Comparison of ENCODE assay signal across 21 cellular contexts in genomic region chr20:57269148-57269984, GRCh38. TPM values are rescaled to one million over a fixed set of nuclear protein-coding genes. Genes with fewer than 3 reads are reported as not detected.
DNase-seq lines count a peak whose midpoint lies in the region; ATAC-seq, FAIRE-seq and TF ChIP-seq lines count a peak whose summit lies in the region.
"Had no signal": no experiment of that assay in that cellular context is flagged by ENCODE, and none has a peak within 500 bp of the region (broad histone marks: within the 10 kb centered on the region; RNA-seq: fewer than 3 reads in every experiment).

No MANE protein-coding gene starts in this region.

- BruUV-seq in GM12878 (replicated peaks; lab: Mats Ljungman, UMichigan): no TSS peak

- H3K4me3 ChIP-seq in HUES48 (ENCODE audit: low read depth, low read length) (peak overlapping the region; percentile 3; the same call in 1 of the 2 replicates), GM12878 (no peak overlapping the region)
- H3K4me3 ChIP-seq: GM23248 had no signal

- FAIRE-seq in GM12878 (lab: Jason Lieb, UNC): no peak
- FAIRE-seq: D721Med, GM12891 had no signal

- RAD21 ChIA-PET in GM12878 (lab: Charles Lee; ENCODE audit: unreplicated experiment): no interaction called here

- DNase-seq in ELF-1 (ENCODE audit: low read depth, low spot score): peak; percentile 52
- no peak for DNase-seq in GM12878 (ENCODE audit: low read depth, low spot score)
- DNase-seq in GDM1 (lab: John Stamatoyannopoulos, UW): no peak
- no peak for DNase-seq in CD14-positive monocyte (ENCODE audit: low spot score)
- DNase-seq in COLO668 (lab: John Stamatoyannopoulos, UW; ENCODE audit: unreplicated experiment): no peak
- DNase-seq in DMS114 treated with DMSO at 0.1 percent for 48 hours (lab: John Stamatoyannopoulos, UW; ENCODE audit: unreplicated experiment): no peak
- DNase-seq: AML-193, GM23248, IMR-90, Kasumi-1, NCI-H1417 treated with DMSO at 0.1 percent for 48 hours, NCI-H187, NCI-H446 had no signal

- H3K27ac Mint-ChIP-seq in nephron (no peak overlapping the region), CD14-positive monocyte (no peak overlapping the region)

- H3K36me3 Mint-ChIP-seq in nephron (ENCODE audit: low read depth) (no peaks in the 10 kb centered on the region), CD14-positive monocyte (no peaks in the 10 kb centered on the region)

- H3K27me3 ChIP-seq in HUES48 (ENCODE audit: control insufficient read depth, insufficient read depth, low read length) (peaks cover 63% of the 10 kb centered on the region), GM12878 (replicated peaks in 1 of 2; ENCODE audit: control insufficient read depth in 2 of 2, insufficient read depth in 2 of 2, low read length in 1 of 2) (peaks cover 12 to 22% of the 10 kb centered on the region in 2 experiments)

- H3K4me3 Mint-ChIP-seq in nephron (peak overlapping the region in 2 of 3 experiments; percentile 6 to 24), CD14-positive monocyte (peak overlapping the region in 1 of 2 donors; percentile 31)

- no peak overlapping the region for H3K4me2 ChIP-seq in GM12878 (ENCODE audit: control insufficient read depth, insufficient read depth)

- no peak for TF ChIP-seq CTCF in GM12878 (IDR thresholded peaks at IDR 0.05 in 2 of 3, conservative IDR thresholded peaks at IDR 0.05 in 1 of 3; ENCODE audit: control insufficient read depth in 2 of 3, extremely low read depth in 1 of 3, insufficient read depth in 1 of 3, low read depth in 3 of 3, low read length in 3 of 3)
- TF ChIP-seq CTCF in nephron (IDR thresholded peaks at IDR 0.05; ENCODE audit: unreplicated experiment in 3 of 3): no peak
- no peak for TF ChIP-seq CTCF in CD14-positive monocyte (IDR thresholded peaks at IDR 0.05)

- H3K4me1 Mint-ChIP-seq in nephron (peaks cover 31% of the 10 kb centered on the region), CD14-positive monocyte (no peaks in the 10 kb centered on the region)

- POLR2A ChIA-PET in GM12878 (lab: Charles Lee): no interaction called here

- H3K9me3 Mint-ChIP-seq in nephron (no peaks in the 10 kb centered on the region), CD14-positive monocyte (peaks cover 0 to 13% (median 1%) of the 10 kb centered on the region in 7 donors)

- TF ChIP-seq POLR2A in GM12878 (IDR thresholded peaks at IDR 0.05; ENCODE audit: low read depth, low read length): no peak

- H3K27ac ChIP-seq in HUES48 (ENCODE audit: low read depth, low read length) (no peak overlapping the region), GM12878 (ENCODE audit: control insufficient read depth, insufficient read depth) (no peak overlapping the region)
- H3K27ac ChIP-seq: C4-2B, GM23248 had no signal

- 18% methylated on average over 10 of the region's 10 CpGs for WGBS in GM12878 (ENCODE audit: insufficient coverage, insufficient replicate concordance, low lambda C conversion rate, missing lambda C conversion rate)

- no peak for TF ChIP-seq RAD21 in GM12878 (IDR thresholded peaks at IDR 0.05; ENCODE audit: insufficient read depth, low read depth, low read length)

- peaks cover 82% of the 10 kb centered on the region for H3K27me3 Mint-ChIP-seq in nephron (ENCODE audit: low read depth)
- H3K27me3 Mint-ChIP-seq in CD14-positive monocyte (ENCODE audit: low read depth in 3 of 3): peaks cover 48 to 71% (median 56%) of the 10 kb centered on the region in 3 donors

- no peaks in the 10 kb centered on the region for H3K9me3 ChIP-seq in HUES48 (ENCODE audit: control insufficient read depth, insufficient read depth, low read length)
- no peaks in the 10 kb centered on the region for H3K9me3 ChIP-seq in GM12878 (replicated peaks; ENCODE audit: control insufficient read depth, insufficient read depth, low read length)

- H3K36me3 ChIP-seq in HUES48 (ENCODE audit: control insufficient read depth, insufficient read depth, low read length): no peaks in the 10 kb centered on the region
- no peaks in the 10 kb centered on the region for H3K36me3 ChIP-seq in GM12878 (ENCODE audit: control insufficient read depth in 2 of 2, insufficient read depth in 2 of 2, low read length in 1 of 2)

- CTCF ChIA-PET in GM12878 (lab: Yijun Ruan, JAX): no interaction called here

- H2AFZ ChIP-seq in GM12878 (ENCODE audit: control insufficient read depth, low read depth, low read length): no peak overlapping the region
- H2AFZ ChIP-seq: GM23248 had no signal

- H4K20me1 ChIP-seq in GM12878 (ENCODE audit: control insufficient read depth, insufficient read depth): no peaks in the 10 kb centered on the region

- in situ Hi-C loops in GM12878 (cut with MboI): no loop called here

- H3K9ac ChIP-seq in HUES48 (ENCODE audit: low read depth, low read length): no peak overlapping the region
- H3K9ac ChIP-seq in GM12878 (ENCODE audit: control insufficient read depth, insufficient read depth, low read length): no peak overlapping the region
- H3K9ac ChIP-seq: GM23248 had no signal

- no peak for ATAC-seq in GM12878
- ATAC-seq: Right ventricle myocardium inferior had no signal

- intact Hi-C loops in GM12878 (cut with micrococcal nuclease; ENCODE audit: unreplicated experiment): no loop called here
- intact Hi-C loops in CD14-positive monocyte (cut with micrococcal nuclease): no loop called here

- H3K79me2 ChIP-seq in GM12878 (ENCODE audit: control insufficient read depth, insufficient read depth, low read length): no peaks in the 10 kb centered on the region

- SMC1A ChIA-PET in GM12878 (lab: Charles Lee; ENCODE audit: uncharacterized antibody, unreplicated experiment): no interaction called here

- TF ChIP-seq EP300 in GM12878 (IDR thresholded peaks at IDR 0.05; ENCODE audit: borderline replicate concordance in 1 of 2, control insufficient read depth in 1 of 2, low read depth in 2 of 2, low read length in 2 of 2): no peak

- peaks cover 34% of the 10 kb centered on the region for H3K4me1 ChIP-seq in HUES48 (ENCODE audit: control insufficient read depth, insufficient read depth, low read length)
- no peaks in the 10 kb centered on the region for H3K4me1 ChIP-seq in GM12878 (ENCODE audit: control insufficient read depth, insufficient read depth, low read length)

TF ChIP-seq in GM12878, 131 proteins besides CTCF, POLR2A, EP300 and RAD21:
- TF ChIP-seq SREBF2 (IDR thresholded peaks at IDR 0.05; ENCODE audit: low read length): no peak
- TF ChIP-seq NFXL1 (IDR thresholded peaks at IDR 0.05; ENCODE audit: borderline replicate concordance): peak; percentile 42; the same call in 1 of the 2 replicates
- no peak for TF ChIP-seq SMAD1 (IDR thresholded peaks at IDR 0.05; ENCODE audit: low read depth, partially characterized antibody)
- TF ChIP-seq ZNF24 (IDR thresholded peaks at IDR 0.05): 0 out of 2 replicates have a peak, but pooled peaks have one; percentile 15

RNA-seq across cellular contexts. Expression of gene BMP7, which starts 2.9 kb away (rescaled TPM):
- total RNA-seq in GM12878 (2013; cell fraction: nucleolus; rRNA removed): not detected in 2 replicates
- total RNA-seq in GM12878 (2014; rRNA removed) (not detected in 2 replicates), GM12878 (2014; rRNA removed; fragmentation: Illumina TruSeq; extraction: Trizol) (not detected in 2 replicates), GM12878 (2021) (0.05 and 0.51 TPM in 2 replicates)
- not detected for polyA plus RNA-seq in GM12878 (2011; ENCODE audit: low read depth)
- polyA plus RNA-seq in GM12878 (2011; rRNA removed) (0.04 and 0.18 TPM in 2 replicates), GM12878 (2014; fragmentation: Illumina TruSeq; extraction: Trizol) (not detected in 2 replicates), GM12878 (2014; fragmentation: Nextera tagmentation; extraction: Ambion mirVana) (not detected), GM12878 (2014; rRNA removed) (not detected in 2 replicates), GM12878 (2016; fragmentation: Nextera tagmentation; extraction: Ambion mirVana) (under 1 TPM in 1 of 2 experiments, not detected in 1; 0.28 TPM), CD14-positive monocyte (not detected)
- 0.05 TPM in 1 of 2 replicates, not detected in the other for polyA plus RNA-seq in GM12878 (2011; cell fraction: cytosol; rRNA removed)
- not detected in 2 replicates for polyA plus RNA-seq in GM12878 (2011; cell fraction: nucleus; rRNA removed)
- polyA plus RNA-seq in GM12878 (2012): not detected in 2 replicates
- polyA minus RNA-seq in GM12878 (2011; rRNA and poly(A)+ RNA removed): 0.07 TPM in 1 of 2 replicates, not detected in the other
- not detected in 2 replicates for polyA minus RNA-seq in GM12878 (2011; cell fraction: cytosol; rRNA and poly(A)+ RNA removed)
- not detected in 2 replicates for polyA minus RNA-seq in GM12878 (2011; cell fraction: nucleus; rRNA and poly(A)+ RNA removed)
- total RNA-seq: GM23248, IMR-90, MCF 10A had no signal
- polyA plus RNA-seq: AG04450, GM23248, IMR-90 had no signal
